Comparison of ENCODE assay signal across 27 cellular contexts in genomic region chr3:51704511-51704950, GRCh38. TPM values are rescaled to one million over a fixed set of nuclear protein-coding genes. Genes with fewer than 3 reads are reported as not detected.
DNase-seq lines count a peak whose midpoint lies in the region; ATAC-seq, FAIRE-seq and TF ChIP-seq lines count a peak whose summit lies in the region.
"Had no signal": no experiment of that assay in that cellular context is flagged by ENCODE, and none has a peak within 500 bp of the region (broad histone marks: within the 10 kb centered on the region; RNA-seq: fewer than 3 reads in every experiment).

No MANE protein-coding gene starts in this region.

- peak overlapping the region; percentile 6 to 51 for H3K27ac Mint-ChIP-seq in effector memory CD8-positive, alpha-beta T cell
- H3K27ac Mint-ChIP-seq: immature natural killer cell, mesothelial cell of epicardium, type B pancreatic cell had no signal

- POLR2A ChIA-PET in HepG2 (lab: Yijun Ruan, JAX) = no interaction called here

- CTCF ChIA-PET in HepG2 (lab: Yijun Ruan, JAX; ENCODE audit: low intra/inter-chr PET ratio, low total read pairs) = no interaction called here

- no peak overlapping the region for H4K91ac ChIP-seq in neuronal stem cell (ENCODE audit: low read depth, low read length, poor library complexity)

- no peaks in the 10 kb centered on the region for H3K9me3 Mint-ChIP-seq in effector memory CD8-positive, alpha-beta T cell
- H3K9me3 Mint-ChIP-seq: activated T-cell treated with anti-CD3 and anti-CD28 coated beads, Interleukin-2, amount 50 U/mL, for 24 hours; immature natural killer cell; mesothelial cell of epicardium; naive thymus-derived CD4-positive, alpha-beta T cell; type B pancreatic cell had no signal

- H3K4me1 ChIP-seq in right lobe of liver (peaks cover 0 to 3% (median 0%) of the 10 kb centered on the region in 4 donors), HepG2 (ENCODE audit: insufficient read depth, low read length) (peaks cover 7% of the 10 kb centered on the region; the same call in 1 of the 2 replicates), neuronal stem cell (ENCODE audit: control insufficient read depth in 2 of 2, insufficient read depth in 1 of 2, low read depth in 1 of 2, low read length in 2 of 2) (peaks cover 30 to 33% of the 10 kb centered on the region in 2 donors), Karpas-422 (ENCODE audit: low read length) (no peaks in the 10 kb centered on the region)

- DNase-seq in right lobe of liver = peak in 2 of 3 donors; percentile 3 to 47
- DNase-seq in HepG2 (ENCODE audit: low spot score) = no peak
- no peak for DNase-seq in effector memory CD8-positive, alpha-beta T cell
- no peak for DNase-seq in neuronal stem cell (ENCODE audit: low spot score)
- DNase-seq in Karpas-422 = no peak
- DNase-seq: activated CD4-positive, alpha-beta T cell treated with anti-CD3 and anti-CD28 coated beads for 4 hours; activated gamma-delta T cell treated with Interleukin-2 at 50 U/mL for 16 hours; activated T-cell treated with anti-CD3 and anti-CD28 coated beads, Interleukin-2, amount 50 U/mL, for 24 hours; brain microvascular endothelial cell; Calu3; cortex of kidney; DND-41; hippocampal formation; immature natural killer cell; left lung; naive thymus-derived CD4-positive, alpha-beta T cell; NCI-H1436 treated with DMSO at 0.1 percent for 48 hours; NCI-H2107; PC-3; SHP77 had no signal

- H3K79me2 ChIP-seq in HepG2 (ENCODE audit: insufficient read depth, low read length) = no peaks in the 10 kb centered on the region
- H3K79me2 ChIP-seq in Karpas-422 (ENCODE audit: low read length) = no peaks in the 10 kb centered on the region

- no peak overlapping the region for H3K4me3 ChIP-seq in right lobe of liver
- no peak overlapping the region for H3K4me3 ChIP-seq in HepG2 (replicated peaks in 1 of 3; ENCODE audit: insufficient read depth in 1 of 3, low read depth in 2 of 3, low read length in 3 of 3)
- H3K4me3 ChIP-seq in neuronal stem cell (ENCODE audit: low read length in 2 of 2) = peak overlapping the region in 1 of 2 donors; percentile 14
- no peak overlapping the region for H3K4me3 ChIP-seq in Karpas-422 (ENCODE audit: low read length)
- H3K4me3 ChIP-seq: left lung had no signal

- H3K23ac ChIP-seq in neuronal stem cell (ENCODE audit: low read depth, low read length, poor library complexity) = peak overlapping the region; percentile 49

- H2AFZ ChIP-seq in HepG2 (ENCODE audit: low read length) = no peak overlapping the region
- no peak overlapping the region for H2AFZ ChIP-seq in neuronal stem cell (ENCODE audit: low read length)
- no peak overlapping the region for H2AFZ ChIP-seq in Karpas-422 (ENCODE audit: low read length)

- H2BK5ac ChIP-seq in neuronal stem cell (ENCODE audit: low read length) = no peak overlapping the region

- peaks cover 17 to 21% of the 10 kb centered on the region in 2 donors for H3K4me1 Mint-ChIP-seq in effector memory CD8-positive, alpha-beta T cell (ENCODE audit: low read depth in 2 of 2)

- peak overlapping the region; percentile 60 for H3K14ac ChIP-seq in neuronal stem cell (ENCODE audit: low read length)

- no TSS peak for BruUV-seq in HepG2 (replicated peaks; lab: Mats Ljungman, UMichigan)

- TF ChIP-seq CTCF in right lobe of liver (IDR thresholded peaks at IDR 0.05) (no peak), HepG2 (CRISPR knock-in tag; IDR thresholded peaks at IDR 0.05) (no peak)

- H3K4me3 Mint-ChIP-seq in effector memory CD8-positive, alpha-beta T cell = no peak overlapping the region
- H3K4me3 Mint-ChIP-seq: activated T-cell treated with anti-CD3 and anti-CD28 coated beads, Interleukin-2, amount 50 U/mL, for 24 hours; immature natural killer cell; mesothelial cell of epicardium; naive thymus-derived CD4-positive, alpha-beta T cell; type B pancreatic cell had no signal

- no peak overlapping the region for H4K8ac ChIP-seq in neuronal stem cell (ENCODE audit: low read depth, low read length)

- peaks cover 13% of the 10 kb centered on the region for H3K36me3 Mint-ChIP-seq in effector memory CD8-positive, alpha-beta T cell (ENCODE audit: insufficient read depth)
- H3K36me3 Mint-ChIP-seq: type B pancreatic cell had no signal

- TF ChIP-seq RAD21 in HepG2 (CRISPR knock-in tag; IDR thresholded peaks at IDR 0.05) = no peak

- H3K18ac ChIP-seq in neuronal stem cell (ENCODE audit: low read length) = peak overlapping the region; percentile 2

- TF ChIP-seq EP300 in HepG2 (IDR thresholded peaks at IDR 0.05; ENCODE audit: low read depth in 2 of 2, low read length in 2 of 2) (no peak), HepG2 (CRISPR knock-in tag; IDR thresholded peaks at IDR 0.05; ENCODE audit: borderline replicate concordance) (no peak)

- peaks cover 4% of the 10 kb centered on the region for H3K79me1 ChIP-seq in neuronal stem cell (ENCODE audit: low read depth, low read length)

- H2BK12ac ChIP-seq in neuronal stem cell (ENCODE audit: low read length) = peak overlapping the region; percentile 47

- H3K27me3 Mint-ChIP-seq in effector memory CD8-positive, alpha-beta T cell = no peaks in the 10 kb centered on the region
- H3K27me3 Mint-ChIP-seq: activated T-cell treated with anti-CD3 and anti-CD28 coated beads, Interleukin-2, amount 50 U/mL, for 24 hours had no signal

- intact Hi-C loops in right lobe of liver (cut with DNase I) (no loop called here), HepG2 (cut with micrococcal nuclease; ENCODE audit: unreplicated experiment) (no loop called here)

- peaks cover 0 to 18% (median 5%) of the 10 kb centered on the region in 4 donors for H3K36me3 ChIP-seq in right lobe of liver
- H3K36me3 ChIP-seq in HepG2 (replicated peaks in 1 of 2; ENCODE audit: control insufficient read depth in 1 of 2, insufficient read depth in 2 of 2, low read length in 2 of 2) = peaks cover 10 to 15% of the 10 kb centered on the region in 2 experiments
- peaks cover 0 to 7% of the 10 kb centered on the region in 2 donors for H3K36me3 ChIP-seq in neuronal stem cell (replicated peaks in 1 of 2; ENCODE audit: control insufficient read depth in 2 of 2, insufficient read depth in 2 of 2, low read length in 2 of 2)
- no peaks in the 10 kb centered on the region; the same call in 1 of the 2 replicates for H3K36me3 ChIP-seq in Karpas-422 (ENCODE audit: insufficient read depth, low read length)

- no peaks in the 10 kb centered on the region for H3K9me2 ChIP-seq in Karpas-422 (replicated peaks; ENCODE audit: insufficient read depth, low read length)

- H3K27me3 ChIP-seq in right lobe of liver = no peaks in the 10 kb centered on the region
- H3K27me3 ChIP-seq in HepG2 (ENCODE audit: control insufficient read depth in 1 of 2, insufficient read depth in 2 of 2, low read length in 2 of 2) = peaks cover 0 to 13% of the 10 kb centered on the region in 2 experiments; a peak in 3 of 5 replicates
- peaks cover 0 to 16% (median 15%) of the 10 kb centered on the region in 3 experiments for H3K27me3 ChIP-seq in neuronal stem cell (ENCODE audit: control insufficient read depth in 3 of 3, insufficient read depth in 3 of 3, low read depth in 1 of 3, low read length in 3 of 3)
- H3K27me3 ChIP-seq in Karpas-422 (ENCODE audit: low read length) = no peaks in the 10 kb centered on the region

- H2BK15ac ChIP-seq in neuronal stem cell (ENCODE audit: low read length) = peak overlapping the region; percentile 59

- no peak overlapping the region for H2BK120ac ChIP-seq in neuronal stem cell (ENCODE audit: low read depth, low read length)

- TF ChIP-seq POLR2A in right lobe of liver (IDR thresholded peaks at IDR 0.05) = no peak
- TF ChIP-seq POLR2A in HepG2 (IDR thresholded peaks at IDR 0.05; ENCODE audit: insufficient read depth in 1 of 2, low read depth in 2 of 2, low read length in 2 of 2) = no peak

- in situ Hi-C loops in HepG2 (cut with HindIII; ENCODE audit: extremely low pct_ligation_motif_present, low pct_unique_long_range_greater_than_20kb) = no loop called here

- WGBS in right lobe of liver (ENCODE audit: insufficient coverage, low coverage, low lambda C conversion rate, missing lambda C conversion rate) = 40% methylated on average over 1 of the region's 4 CpGs
- WGBS in HepG2 (ENCODE audit: low lambda C conversion rate) = 100% methylated on average over 4 of the region's 4 CpGs
- no CpG with 5 or more reads among the region's 4 CpGs for WGBS in neuronal stem cell (ENCODE audit: extremely low coverage in 2 of 2, insufficient read length in 2 of 2, insufficient replicate concordance in 1 of 2), 2 donors

- no peak overlapping the region for H3K9ac ChIP-seq in HepG2 (ENCODE audit: insufficient read depth, low read depth, low read length)
- H3K9ac ChIP-seq in neuronal stem cell (ENCODE audit: low read depth, low read length, poor library complexity) = peak overlapping the region; percentile 60
- H3K9ac ChIP-seq in Karpas-422 (ENCODE audit: low read length) = no peak overlapping the region
- H3K9ac ChIP-seq: KMS-11 had no signal

- H3K4me2 ChIP-seq in HepG2 (ENCODE audit: low read depth, low read length) (no peak overlapping the region), neuronal stem cell (ENCODE audit: insufficient read depth, low read length, poor library complexity, severe bottlenecking) (no peak overlapping the region), Karpas-422 (ENCODE audit: low read depth, low read length, poor library complexity, severe bottlenecking) (no peak overlapping the region)
- H3K4me2 ChIP-seq: KMS-11 had no signal

- H3K4ac ChIP-seq in neuronal stem cell (ENCODE audit: low read length) = no peak overlapping the region

- H3K9me3 ChIP-seq in right lobe of liver (no peaks in the 10 kb centered on the region), HepG2 (ENCODE audit: low read length) (no peaks in the 10 kb centered on the region), neuronal stem cell (replicated peaks in 1 of 2; ENCODE audit: control insufficient read depth in 2 of 2, insufficient read depth in 1 of 2, low read depth in 1 of 2, low read length in 2 of 2) (no peaks in the 10 kb centered on the region), Karpas-422 (ENCODE audit: low read length) (no peaks in the 10 kb centered on the region)
- H3K9me3 ChIP-seq: left lung had no signal

- ATAC-seq in right lobe of liver (no peak), HepG2 (no peak), GM18873 (IDR thresholded peaks at IDR 0.05; ENCODE audit: low FRiP score, unreplicated experiment) (no peak), HG03045 (IDR thresholded peaks at IDR 0.05; ENCODE audit: unreplicated experiment) (no peak)
- no peak for ATAC-seq in effector memory CD8-positive, alpha-beta T cell (replicated peaks)
- ATAC-seq: left lung; naive thymus-derived CD4-positive, alpha-beta T cell; PC-3 had no signal

- FAIRE-seq in HepG2 (lab: Jason Lieb, UNC) = no peak
- FAIRE-seq: frontal cortex had no signal

- H4K20me1 ChIP-seq in HepG2 (ENCODE audit: insufficient read depth, low read length) (peaks cover 11% of the 10 kb centered on the region; the same call in 1 of the 2 replicates), Karpas-422 (ENCODE audit: insufficient read depth, low read depth, low read length) (0 out of 2 replicates have a peak, but pooled peaks cover 4% of the 10 kb centered on the region)

- H3K27ac ChIP-seq in right lobe of liver (no peak overlapping the region), HepG2 (ENCODE audit: extremely low read length, insufficient read depth, low read length) (no peak overlapping the region), neuronal stem cell (replicated peaks; ENCODE audit: low read length) (peak overlapping the region; percentile 79), Karpas-422 (ENCODE audit: low read length) (no peak overlapping the region)
- H3K27ac ChIP-seq: brain microvascular endothelial cell, C4-2B, KMS-11, left lung had no signal

- H2AK5ac ChIP-seq in neuronal stem cell (ENCODE audit: low read depth, low read length) = peak overlapping the region; percentile 31

RNA-seq across cellular contexts. Expression of gene GRM2, which starts 2.3 kb away (rescaled TPM):
- total RNA-seq in right lobe of liver (1 to 10 TPM in 1 of 6 experiments, not detected in 5; 1.2 TPM), HepG2 (2016; rRNA removed; fragmentation: Illumina TruSeq; extraction: Trizol) (0.07 TPM in 1 of 2 replicates, not detected in the other)
- total RNA-seq in HepG2 (2016; cell fraction: cytosol; rRNA removed; fragmentation: Illumina TruSeq; extraction: Trizol; ENCODE audit: low read depth) = not detected in 2 replicates
- 0.06 TPM in 1 of 2 replicates, not detected in the other for total RNA-seq in HepG2 (2016; cell fraction: insoluble cytoplasmic fraction; rRNA removed; fragmentation: Illumina TruSeq; extraction: Trizol)
- 0.03 TPM in 1 of 2 replicates, not detected in the other for total RNA-seq in HepG2 (2016; cell fraction: membrane; rRNA removed; fragmentation: Illumina TruSeq; extraction: Trizol)
- total RNA-seq in HepG2 (2016; cell fraction: nucleus; rRNA removed; fragmentation: Illumina TruSeq; extraction: Trizol) = 0.06 TPM in 1 of 2 replicates, not detected in the other
- 0.04 and 0.05 TPM in 2 replicates for polyA plus RNA-seq in HepG2 (2011; rRNA removed)
- polyA plus RNA-seq in HepG2 (2011; cell fraction: cytosol; rRNA removed) = 0.04 TPM in 1 of 2 replicates, not detected in the other
- 0.14 and 0.24 TPM in 2 replicates for polyA plus RNA-seq in HepG2 (2011; cell fraction: nucleus; rRNA removed)
- polyA plus RNA-seq in HepG2 (2012) = 0.09 and 0.16 TPM in 2 replicates
- not detected in 2 replicates for polyA plus RNA-seq in HepG2 (2016; cell fraction: cytosol; fragmentation: Illumina TruSeq; extraction: Trizol; ENCODE audit: low read depth)
- not detected in 2 replicates for polyA plus RNA-seq in HepG2 (2016; cell fraction: insoluble cytoplasmic fraction; fragmentation: Illumina TruSeq; extraction: Trizol; ENCODE audit: low read depth)
- polyA plus RNA-seq in HepG2 (2016; cell fraction: membrane; fragmentation: Illumina TruSeq; extraction: Trizol; ENCODE audit: low read depth) = not detected in 2 replicates
- 0.12 TPM in 1 of 2 replicates, not detected in the other for polyA plus RNA-seq in HepG2 (2016; cell fraction: nucleus; fragmentation: Illumina TruSeq; extraction: Trizol; ENCODE audit: insufficient read depth, low read depth)
- polyA minus RNA-seq in HepG2 (2011; rRNA and poly(A)+ RNA removed; ENCODE audit: low replicate concordance) = 0.19 and 0.22 TPM in 2 replicates
- polyA minus RNA-seq in HepG2 (2011; cell fraction: cytosol; rRNA and poly(A)+ RNA removed) = not detected in 2 replicates
- 0.50 and 0.52 TPM in 2 replicates for polyA minus RNA-seq in HepG2 (2011; cell fraction: nucleus; rRNA and poly(A)+ RNA removed)
- polyA plus RNA-seq in neuronal stem cell (2013, experiment 1 of 2) = 4.7 TPM
- polyA plus RNA-seq in neuronal stem cell (2013, experiment 2 of 2) = 4.3 TPM
- total RNA-seq in Karpas-422 (2014; rRNA removed; shearing (Covaris generic); ENCODE audit: low replicate concordance) = 0.19 and 1.1 TPM in 2 replicates
- polyA plus RNA-seq: immature natural killer cell had no signal

RNA-seq across cellular contexts. Expression of gene TEX264, which starts 33.5 kb away (rescaled TPM):
- total RNA-seq in right lobe of liver (10 to 100 TPM; 26.5 to 67.0 (median 40.8) TPM), HepG2 (2016; rRNA removed; fragmentation: Illumina TruSeq; extraction: Trizol) (18.8 and 35.2 TPM in 2 replicates)
- 17.1 and 21.8 TPM in 2 replicates for total RNA-seq in HepG2 (2016; cell fraction: cytosol; rRNA removed; fragmentation: Illumina TruSeq; extraction: Trizol; ENCODE audit: low read depth)
- 21.1 and 37.8 TPM in 2 replicates for total RNA-seq in HepG2 (2016; cell fraction: insoluble cytoplasmic fraction; rRNA removed; fragmentation: Illumina TruSeq; extraction: Trizol)
- total RNA-seq in HepG2 (2016; cell fraction: membrane; rRNA removed; fragmentation: Illumina TruSeq; extraction: Trizol) = 21.4 and 24.5 TPM in 2 replicates
- total RNA-seq in HepG2 (2016; cell fraction: nucleus; rRNA removed; fragmentation: Illumina TruSeq; extraction: Trizol) = 32.3 and 33.9 TPM in 2 replicates
- polyA plus RNA-seq in HepG2 (2011; rRNA removed) = 52.1 and 59.2 TPM in 2 replicates
- 63.4 and 75.9 TPM in 2 replicates for polyA plus RNA-seq in HepG2 (2011; cell fraction: cytosol; rRNA removed)
- polyA plus RNA-seq in HepG2 (2011; cell fraction: nucleus; rRNA removed) = 42.5 and 44.4 TPM in 2 replicates
- polyA plus RNA-seq in HepG2 (2012) = 22.0 and 25.2 TPM in 2 replicates
- polyA plus RNA-seq in HepG2 (2016; cell fraction: cytosol; fragmentation: Illumina TruSeq; extraction: Trizol; ENCODE audit: low read depth) = 20.4 and 25.7 TPM in 2 replicates
- polyA plus RNA-seq in HepG2 (2016; cell fraction: insoluble cytoplasmic fraction; fragmentation: Illumina TruSeq; extraction: Trizol; ENCODE audit: low read depth) = 23.5 and 26.8 TPM in 2 replicates
- polyA plus RNA-seq in HepG2 (2016; cell fraction: membrane; fragmentation: Illumina TruSeq; extraction: Trizol; ENCODE audit: low read depth) = 21.8 and 22.3 TPM in 2 replicates
- polyA plus RNA-seq in HepG2 (2016; cell fraction: nucleus; fragmentation: Illumina TruSeq; extraction: Trizol; ENCODE audit: insufficient read depth, low read depth) = 54.4 and 73.2 TPM in 2 replicates
- 115 and 158 TPM in 2 replicates for polyA minus RNA-seq in HepG2 (2011; rRNA and poly(A)+ RNA removed; ENCODE audit: low replicate concordance)
- 28.8 and 28.9 TPM in 2 replicates for polyA minus RNA-seq in HepG2 (2011; cell fraction: cytosol; rRNA and poly(A)+ RNA removed)
- 9.1 and 11.6 TPM in 2 replicates for polyA minus RNA-seq in HepG2 (2011; cell fraction: nucleus; rRNA and poly(A)+ RNA removed)
- 4.3 TPM for polyA plus RNA-seq in neuronal stem cell (2013, experiment 1 of 2)
- polyA plus RNA-seq in neuronal stem cell (2013, experiment 2 of 2) = 4.1 TPM
- 63.0 and 96.6 TPM in 2 replicates for total RNA-seq in Karpas-422 (2014; rRNA removed; shearing (Covaris generic); ENCODE audit: low replicate concordance)

Comparison
In these comparisons a context has a peak if more than half of its experiments do, and no peak if none do; other contexts are left out.
1. DNase-seq: peak in right lobe of liver (2 of 3); none in HepG2 (single experiment), effector memory CD8-positive, alpha-beta T cell (0 of 3), neuronal stem cell (single experiment) and Karpas-422 (single experiment).